Comparison of ENCODE assay signal across 17 cellular contexts in genomic region chr3:120171134-120171863, GRCh38.
DNase-seq lines count a peak whose midpoint lies in the region; ATAC-seq, FAIRE-seq and TF ChIP-seq lines count a peak whose summit lies in the region.
"Had no signal": no experiment of that assay in that cellular context is flagged by ENCODE, and none has a peak within 500 bp of the region (broad histone marks: within the 10 kb centered on the region; RNA-seq: fewer than 3 reads in every experiment).

No MANE protein-coding gene starts in this region.

- no peaks in the 10 kb centered on the region for H3K9me3 ChIP-seq in left ventricle myocardium inferior (replicated peaks)
- H3K9me3 ChIP-seq: esophagus squamous epithelium, pancreas had no signal

- no peaks in the 10 kb centered on the region for H3K4me1 Mint-ChIP-seq in activated CD8-positive, alpha-beta T cell treated with anti-CD3 and anti-CD28 coated beads for 36 hours (ENCODE audit: low read depth)

- no peaks in the 10 kb centered on the region for H3K36me3 Mint-ChIP-seq in activated CD8-positive, alpha-beta T cell treated with anti-CD3 and anti-CD28 coated beads for 36 hours (ENCODE audit: low read depth)

- no peaks in the 10 kb centered on the region for H3K9me3 Mint-ChIP-seq in activated CD8-positive, alpha-beta T cell treated with anti-CD3 and anti-CD28 coated beads for 36 hours
- H3K9me3 Mint-ChIP-seq: activated T-cell treated with anti-CD3 and anti-CD28 coated beads, Interleukin-2, amount 50 U/mL, for 4 hours; T-helper 1 cell treated with Interleukin-12 subunit alpha and Interleukin-12 subunit beta and Interleukin-4 antibody, amounts not matched to agents 30 μg/mL and 1 μg/mL, for 36 hours had no signal

- DNase-seq in left cardiac atrium (no peak), left ventricle myocardium inferior (no peak), bronchial epithelial cell (ENCODE audit: low read depth) (no peak), midbrain (lab: John Stamatoyannopoulos, UW) (peak; percentile 23), iPS-NIHi11 (ENCODE audit: low spot score) (no peak)
- DNase-seq in stimulated activated CD4-positive, alpha-beta T cell treated with anti-CD3 and anti-CD28 coated beads, Interleukin-4, amount 100 ng/mL, for 4 hours, result no peak
- DNase-seq in activated CD8-positive, alpha-beta T cell treated with anti-CD3 and anti-CD28 coated beads for 36 hours, result no peak
- DNase-seq: activated CD4-positive, alpha-beta T cell treated with anti-CD3 and anti-CD28 coated beads for 1 hour; activated T-cell treated with anti-CD3 and anti-CD28 coated beads, Interleukin-2, amount 50 U/mL, for 4 hours; AML-193; cortex of kidney; esophagus squamous epithelium; MM.1S; pancreas had no signal

- H3K27ac ChIP-seq in left ventricle myocardium inferior (replicated peaks), result no peak overlapping the region
- H3K27ac ChIP-seq: pancreas had no signal

- CTCF ChIA-PET in activated CD8-positive, alpha-beta T cell treated with anti-CD3 and anti-CD28 coated beads for 36 hours (lab: Charles Lee), result no interaction called here

- ATAC-seq in left cardiac atrium (peak; percentile 10 to 28), GM21825 (IDR thresholded peaks at IDR 0.05; ENCODE audit: unreplicated experiment) (no peak)
- ATAC-seq in activated CD8-positive, alpha-beta T cell treated with anti-CD3 and anti-CD28 coated beads for 36 hours, result no peak
- ATAC-seq: activated T-cell treated with anti-CD3 and anti-CD28 coated beads, Interleukin-2, amount 50 U/mL, for 4 hours had no signal

- H3K27ac Mint-ChIP-seq in activated CD8-positive, alpha-beta T cell treated with anti-CD3 and anti-CD28 coated beads for 36 hours, result no peak overlapping the region
- H3K27ac Mint-ChIP-seq: T-helper 1 cell treated with Interleukin-12 subunit alpha and Interleukin-12 subunit beta and Interleukin-4 antibody, amounts not matched to agents 30 μg/mL and 1 μg/mL, for 36 hours had no signal

- H3K27me3 Mint-ChIP-seq in activated CD8-positive, alpha-beta T cell treated with anti-CD3 and anti-CD28 coated beads for 36 hours, result no peaks in the 10 kb centered on the region

- TF ChIP-seq CTCF in left ventricle myocardium inferior (IDR thresholded peaks at IDR 0.05; ENCODE audit: borderline replicate concordance), result no peak
- TF ChIP-seq CTCF in bronchial epithelial cell (IDR thresholded peaks at IDR 0.05; ENCODE audit: insufficient read depth, low read length, severe bottlenecking), result no peak
- TF ChIP-seq CTCF in activated CD8-positive, alpha-beta T cell treated with anti-CD3 and anti-CD28 coated beads for 36 hours (IDR thresholded peaks at IDR 0.05), result no peak

- intact Hi-C loops in left cardiac atrium (cut with DNase I) (no loop called here), left ventricle myocardium inferior (cut with micrococcal nuclease) (no loop called here)
- intact Hi-C loops in activated CD8-positive, alpha-beta T cell treated with anti-CD3 and anti-CD28 coated beads for 36 hours (cut with micrococcal nuclease), result no loop called here

- POLR2A ChIA-PET in activated CD8-positive, alpha-beta T cell treated with anti-CD3 and anti-CD28 coated beads for 36 hours (lab: Charles Lee), result no interaction called here

- no peak overlapping the region for H3K4me3 Mint-ChIP-seq in activated CD8-positive, alpha-beta T cell treated with anti-CD3 and anti-CD28 coated beads for 36 hours
- H3K4me3 Mint-ChIP-seq: activated T-cell treated with anti-CD3 and anti-CD28 coated beads, Interleukin-2, amount 50 U/mL, for 4 hours; T-helper 1 cell treated with Interleukin-12 subunit alpha and Interleukin-12 subunit beta and Interleukin-4 antibody, amounts not matched to agents 30 μg/mL and 1 μg/mL, for 36 hours had no signal

- H3K27me3 ChIP-seq in left ventricle myocardium inferior (ENCODE audit: low read depth) (no peaks in the 10 kb centered on the region), bronchial epithelial cell (ENCODE audit: control insufficient read depth, insufficient read depth, low read length) (no peaks in the 10 kb centered on the region)
- H3K27me3 ChIP-seq: esophagus squamous epithelium, pancreas had no signal

- peak; percentile 88 for FAIRE-seq in bronchial epithelial cell (lab: Jason Lieb, UNC)
- FAIRE-seq: pancreas, RCC 7860 had no signal

- no peaks in the 10 kb centered on the region for H3K36me3 ChIP-seq in left ventricle myocardium inferior
- no peaks in the 10 kb centered on the region for H3K36me3 ChIP-seq in bronchial epithelial cell (ENCODE audit: control insufficient read depth, insufficient read depth, low read length)
- H3K36me3 ChIP-seq: esophagus squamous epithelium, pancreas had no signal

- no peak overlapping the region for H3K4me3 ChIP-seq in left ventricle myocardium inferior
- no peak overlapping the region for H3K4me3 ChIP-seq in bronchial epithelial cell (ENCODE audit: low read depth, low read length)
- H3K4me3 ChIP-seq: esophagus squamous epithelium, pancreas had no signal

- H3K4me1 ChIP-seq in left ventricle myocardium inferior, result peaks cover 6% of the 10 kb centered on the region
- H3K4me1 ChIP-seq: pancreas had no signal

Comparison
In these comparisons a context has a peak if more than half of its experiments do, and no peak if none do; other contexts are left out.
1. ATAC-seq: peak in left cardiac atrium (2 of 2); none in activated CD8-positive, alpha-beta T cell treated with anti-CD3 and anti-CD28 coated beads for 36 hours (single experiment) and GM21825 (single experiment).